1 cellular context compared by ENCODE assay signal in genomic region chr4:2295535-2296442, GRCh38.
TF ChIP-seq lines count a peak whose summit lies in the region.

No MANE protein-coding gene starts in this region.

TF ChIP-seq in WTC11, 78 proteins besides CTCF, POLR2A, EP300 and RAD21 (continued from another document):
- TF ChIP-seq ERG (CRISPR knock-in tag; IDR thresholded peaks at IDR 0.05) (no peak), NR3C1 (CRISPR knock-in tag; conservative IDR thresholded peaks at IDR 0.05; ENCODE audit: low read depth) (no peak), E2F5 (CRISPR knock-in tag; IDR thresholded peaks at IDR 0.05) (no peak), MLX (CRISPR knock-in tag; IDR thresholded peaks at IDR 0.05) (no peak), NR1H2 (CRISPR knock-in tag; IDR thresholded peaks at IDR 0.05) (no peak), SMAD3 (CRISPR knock-in tag; IDR thresholded peaks at IDR 0.05; ENCODE audit: borderline replicate concordance) (no peak), NFATC4 (CRISPR knock-in tag; IDR thresholded peaks at IDR 0.05) (no peak), HMGXB4 (CRISPR knock-in tag; IDR thresholded peaks at IDR 0.05) (no peak)
